In genomic region chr17:75778066-75778860, GRCh38 we compare ENCODE assay signal across 1 cellular context.
A peak's percentile ranks its signal among the peaks of the same experiment; 100 is the strongest.
TF ChIP-seq lines count a peak whose summit lies in the region.

No MANE protein-coding gene starts in this region.

TF ChIP-seq in HepG2, 621 proteins besides CTCF, POLR2A, EP300 and RAD21:
- TF ChIP-seq REPIN1 (CRISPR knock-in tag; IDR thresholded peaks at IDR 0.05; ENCODE audit: borderline replicate concordance, low read depth) (0 out of 2 replicates have a peak, but pooled peaks have one; percentile 4), ZNF407 (CRISPR knock-in tag; IDR thresholded peaks at IDR 0.05; ENCODE audit: not compliant biosample characterization) (peak; percentile 0), ZNF816 (CRISPR knock-in tag; IDR thresholded peaks at IDR 0.05; ENCODE audit: borderline replicate concordance) (peak; percentile 59; the same call in 1 of the 2 replicates), ZNF782 (CRISPR knock-in tag; IDR thresholded peaks at IDR 0.05; ENCODE audit: borderline replicate concordance) (0 out of 2 replicates have a peak, but pooled peaks have one; percentile 62), ZNF343 (CRISPR knock-in tag; IDR thresholded peaks at IDR 0.05) (0 out of 2 replicates have a peak, but pooled peaks have one; percentile 34), POLR2G (IDR thresholded peaks at IDR 0.05; ENCODE audit: low read depth, low read length) (peak; percentile 14; the same call in 1 of the 2 replicates), KLF6 (CRISPR knock-in tag; IDR thresholded peaks at IDR 0.05) (0 out of 2 replicates have a peak, but pooled peaks have one; percentile 11), ZC3H4 (CRISPR knock-in tag; IDR thresholded peaks at IDR 0.05; ENCODE audit: borderline replicate concordance) (0 out of 2 replicates have a peak, but pooled peaks have one; percentile 13), PTBP1 (IDR thresholded peaks at IDR 0.05; ENCODE audit: low read depth, low read length, poor library complexity, severe bottlenecking) (peak; percentile 15), ZNF556 (CRISPR knock-in tag; IDR thresholded peaks at IDR 0.05; ENCODE audit: borderline replicate concordance) (peak; percentile 14; the same call in 1 of the 2 replicates), ZNF318 (CRISPR knock-in tag; IDR thresholded peaks at IDR 0.05) (0 out of 2 replicates have a peak, but pooled peaks have one; percentile 56), CBFB (CRISPR knock-in tag; IDR thresholded peaks at IDR 0.05) (0 out of 2 replicates have a peak, but pooled peaks have one; percentile 10)
TF ChIP-seq in HepG2: peak in this region for 12; not testable (repeated sequence) for 609.
